1 cellular context compared by ENCODE assay signal in the genomic region with DNA sequence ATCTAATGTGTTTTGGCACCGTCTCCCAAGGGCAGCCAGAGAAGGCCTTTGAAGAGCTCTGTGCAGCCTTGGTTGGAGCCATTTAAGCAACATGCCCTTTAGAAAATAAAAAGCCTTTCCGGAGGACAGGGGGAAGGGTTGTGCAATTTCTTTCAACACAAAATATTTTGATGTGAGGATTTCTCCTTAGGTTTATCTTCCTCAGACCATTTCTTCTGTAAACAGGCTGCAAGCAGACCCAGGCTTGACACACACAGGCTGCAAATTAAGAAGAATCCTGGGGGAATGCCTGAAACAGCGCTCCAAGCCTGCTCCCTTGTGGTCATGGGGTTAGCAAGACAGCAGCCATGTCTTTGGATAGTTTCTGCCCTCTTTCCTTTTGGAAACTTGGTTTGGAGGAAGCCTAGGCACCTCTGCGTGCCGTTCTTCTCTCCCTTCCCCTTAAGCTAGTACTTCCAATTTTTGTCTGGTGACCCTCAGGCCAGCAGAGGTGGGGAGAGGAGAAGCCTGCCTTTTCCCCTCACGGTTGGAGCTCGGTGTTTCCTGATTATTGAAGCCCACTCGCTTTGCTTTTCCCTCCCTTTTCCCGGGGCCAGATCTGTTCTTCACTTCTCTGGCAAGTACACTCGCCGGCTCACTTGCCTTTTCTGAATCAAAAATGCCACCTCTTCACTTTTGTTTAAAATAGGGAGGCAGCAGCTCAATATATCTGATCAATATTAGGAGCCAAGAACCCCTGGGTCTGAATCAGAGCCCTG.
TF ChIP-seq lines count a peak whose summit lies in the region.

No MANE protein-coding gene starts in this region.

TF ChIP-seq in GM12878, 131 proteins besides CTCF, POLR2A, EP300 and RAD21 (continued from another document):
- TF ChIP-seq IKZF1 (conservative IDR thresholded peaks at IDR 0.05): no peak
- TF ChIP-seq ZNF24 (IDR thresholded peaks at IDR 0.05): no peak
- TF ChIP-seq NFXL1 (IDR thresholded peaks at IDR 0.05; ENCODE audit: borderline replicate concordance): no peak
- no peak for TF ChIP-seq CBFB (IDR thresholded peaks at IDR 0.05; ENCODE audit: low read depth)
- TF ChIP-seq USF2 (IDR thresholded peaks at IDR 0.05; ENCODE audit: borderline replicate concordance, low read depth, low read length): no peak
